15 cellular contexts compared by ENCODE assay signal in genomic region chr6:139152892-139153271, GRCh38. TPM values are rescaled to one million over a fixed set of nuclear protein-coding genes. Genes with fewer than 3 reads are reported as not detected.
A peak's percentile ranks its signal among the peaks of the same experiment; 100 is the strongest.
DNase-seq lines count a peak whose midpoint lies in the region; ATAC-seq and TF ChIP-seq lines count a peak whose summit lies in the region.
"Had no signal": no experiment of that assay in that cellular context is flagged by ENCODE, and none has a peak within 500 bp of the region (broad histone marks: within the 10 kb centered on the region; RNA-seq: fewer than 3 reads in every experiment).

No MANE protein-coding gene starts in this region.

- peak overlapping the region; percentile 50; the same call in 1 of the 2 replicates for H3K18ac ChIP-seq in IMR-90 (ENCODE audit: low read depth, low read length)

- H3K27me3 ChIP-seq in IMR-90 (ENCODE audit: control insufficient read depth, insufficient read depth, low read length): no peaks in the 10 kb centered on the region
- H3K27me3 ChIP-seq: upper lobe of right lung had no signal

- peak overlapping the region; percentile 52; the same call in 1 of the 2 replicates for H3K4me2 ChIP-seq in IMR-90 (ENCODE audit: low read depth, low read length)

- peaks cover 86% of the 10 kb centered on the region for H3K4me1 Mint-ChIP-seq in activated CD4-positive, alpha-beta T cell treated with anti-CD3 and anti-CD28 coated beads, Interleukin-2, amount 10 ng/mL, durations not matched to agents 7 days and 5 days
- H3K4me1 Mint-ChIP-seq in nephron progenitor cell: peaks cover 45% of the 10 kb centered on the region

- ATAC-seq in IMR-90 (ENCODE audit: low read depth) (no peak; the same call in 1 of the 2 replicates), HG03469 (IDR thresholded peaks at IDR 0.05; ENCODE audit: unreplicated experiment) (no peak)
- ATAC-seq: right cardiac atrium, upper lobe of right lung had no signal

- intact Hi-C loops in IMR-90 (cut with micrococcal nuclease): loop anchor here (2.0 kb wide), 1 partner anchor 14 kb away; no protein-coding TSS in a partner anchor

- H3K9ac ChIP-seq in IMR-90 (ENCODE audit: low read depth, low read length): no peak overlapping the region; the same call in 1 of the 2 replicates

- H2BK15ac ChIP-seq in IMR-90 (ENCODE audit: low read depth, low read length): no peak overlapping the region

- no peak overlapping the region for H3K4me3 ChIP-seq in IMR-90 (ENCODE audit: insufficient read depth, low read depth, low read length)
- H3K4me3 ChIP-seq: lung, upper lobe of right lung had no signal

- no peak overlapping the region for H3K56ac ChIP-seq in IMR-90 (ENCODE audit: extremely low read depth, insufficient read depth, low read length)

- H3K36me3 ChIP-seq in IMR-90 (ENCODE audit: control insufficient read depth, insufficient read depth, low read length): no peaks in the 10 kb centered on the region
- H3K36me3 ChIP-seq: upper lobe of right lung had no signal

- peaks cover 8% of the 10 kb centered on the region for H3K9me1 ChIP-seq in IMR-90 (ENCODE audit: insufficient read depth, low read length)

- H3K36me3 Mint-ChIP-seq in activated CD4-positive, alpha-beta T cell treated with anti-CD3 and anti-CD28 coated beads, Interleukin-2, amount 10 ng/mL, durations not matched to agents 7 days and 5 days (ENCODE audit: low read depth): peaks cover 36% of the 10 kb centered on the region
- peaks cover 13% of the 10 kb centered on the region for H3K36me3 Mint-ChIP-seq in nephron progenitor cell (ENCODE audit: low read depth)

- TF ChIP-seq POLR2A in IMR-90 (IDR thresholded peaks at IDR 0.05; ENCODE audit: low read depth, low read length): no peak

- H2BK20ac ChIP-seq in IMR-90 (ENCODE audit: low read depth, low read length): peak overlapping the region; percentile 27

- in situ Hi-C loops in IMR-90 (cut with MboI; ENCODE audit: low sequenced_read_pairs): no loop called here

- dilution Hi-C loops in IMR-90 (cut with HindIII; ENCODE audit: low sequenced_read_pairs, unreplicated experiment): no loop called here

- H2AK5ac ChIP-seq in IMR-90 (ENCODE audit: low read depth, low read length): no peak overlapping the region; the same call in 1 of the 2 replicates

- no peak for DNase-seq in activated CD4-positive, alpha-beta T cell treated with anti-CD3 and anti-CD28 coated beads, Interleukin-2, amount 10 ng/mL, durations not matched to agents 7 days and 5 days
- no peak for DNase-seq in activated CD4-positive, alpha-beta T cell treated with anti-CD3 and anti-CD28 coated beads for 1 hour
- DNase-seq in IMR-90: peak; percentile 28
- DNase-seq in astrocyte of the hippocampus (ENCODE audit: low read depth, low spot score): peak; percentile 75
- DNase-seq in nephron progenitor cell: no peak
- no peak for DNase-seq in LoVo (ENCODE audit: low spot score)
- no peak for DNase-seq in NOMO-1 treated with DMSO at 0.1 percent for 48 hours (lab: John Stamatoyannopoulos, UW; ENCODE audit: unreplicated experiment)
- DNase-seq: activated gamma-delta T cell treated with Interleukin-2 at 50 U/mL for 16 hours; endodermal cell; NCI-H1930; right cardiac atrium; stimulated activated CD4-positive, alpha-beta T cell treated with anti-CD3 and anti-CD28 coated beads, Interleukin-1b, Interleukin-23, amount 100 ng/mL, for 48 hours; upper lobe of right lung had no signal

- H3K23ac ChIP-seq in IMR-90 (ENCODE audit: low read depth, low read length): 0 out of 2 replicates have a peak overlapping the region, but pooled peaks have one; percentile 31

- no peaks in the 10 kb centered on the region for H3K27me3 Mint-ChIP-seq in activated CD4-positive, alpha-beta T cell treated with anti-CD3 and anti-CD28 coated beads, Interleukin-2, amount 10 ng/mL, durations not matched to agents 7 days and 5 days
- peaks cover 7% of the 10 kb centered on the region for H3K27me3 Mint-ChIP-seq in nephron progenitor cell (ENCODE audit: low read depth, poor library complexity)

- TF ChIP-seq RAD21 in IMR-90 (IDR thresholded peaks at IDR 0.05; ENCODE audit: low read length): no peak

- peak overlapping the region; percentile 81 for H3K27ac Mint-ChIP-seq in activated CD4-positive, alpha-beta T cell treated with anti-CD3 and anti-CD28 coated beads, Interleukin-2, amount 10 ng/mL, durations not matched to agents 7 days and 5 days
- H3K27ac Mint-ChIP-seq in nephron progenitor cell: peak overlapping the region; percentile 28
- H3K27ac Mint-ChIP-seq: endodermal cell had no signal

- TF ChIP-seq CTCF in IMR-90 (conservative IDR thresholded peaks at IDR 0.05; ENCODE audit: low read depth, low read length): no peak
- TF ChIP-seq CTCF in nephron progenitor cell (IDR thresholded peaks at IDR 0.05): no peak

- 0 out of 2 replicates have a peak overlapping the region, but pooled peaks have one; percentile 7 for H3K4ac ChIP-seq in IMR-90 (ENCODE audit: low read depth, low read length)

- H3K9me3 Mint-ChIP-seq in activated CD4-positive, alpha-beta T cell treated with anti-CD3 and anti-CD28 coated beads, Interleukin-2, amount 10 ng/mL, durations not matched to agents 7 days and 5 days: peaks cover 2% of the 10 kb centered on the region
- no peaks in the 10 kb centered on the region for H3K9me3 Mint-ChIP-seq in nephron progenitor cell
- H3K9me3 Mint-ChIP-seq: endodermal cell had no signal

- no TSS peak for BruUV-seq in IMR-90 (replicated peaks; lab: Mats Ljungman, UMichigan)

- H2AK9ac ChIP-seq in IMR-90 (replicated peaks; ENCODE audit: low read depth, low read length, poor library complexity): no peak overlapping the region

- H3K27ac ChIP-seq in IMR-90 (ENCODE audit: insufficient read depth, low read length): peak overlapping the region; percentile 56; the same call in 1 of the 2 replicates
- H3K27ac ChIP-seq: upper lobe of right lung had no signal

- no CpG with 5 or more reads among the region's 1 CpG for WGBS in IMR-90 (ENCODE audit: extremely low coverage in 2 of 2, insufficient read length in 1 of 2), 2 experiments

- H3K79me1 ChIP-seq in IMR-90 (ENCODE audit: low read depth in 1 of 2, low read length in 2 of 2): peaks cover 20 to 34% of the 10 kb centered on the region in 2 experiments

- H2BK5ac ChIP-seq in IMR-90 (ENCODE audit: low read depth, low read length, poor library complexity, severe bottlenecking): no peak overlapping the region

- H4K91ac ChIP-seq in IMR-90 (ENCODE audit: insufficient read depth, low read depth, low read length): no peak overlapping the region

- H2AFZ ChIP-seq in IMR-90 (replicated peaks; ENCODE audit: low read length, poor library complexity): no peak overlapping the region

- no peak overlapping the region for H3K4me3 Mint-ChIP-seq in activated CD4-positive, alpha-beta T cell treated with anti-CD3 and anti-CD28 coated beads, Interleukin-2, amount 10 ng/mL, durations not matched to agents 7 days and 5 days
- no peak overlapping the region for H3K4me3 Mint-ChIP-seq in nephron progenitor cell
- H3K4me3 Mint-ChIP-seq: endodermal cell had no signal

- peaks cover 28% of the 10 kb centered on the region; the same call in 1 of the 2 replicates for H4K20me1 ChIP-seq in IMR-90 (ENCODE audit: insufficient read depth, low read length)

- peak overlapping the region; percentile 26; the same call in 1 of the 2 replicates for H3K14ac ChIP-seq in IMR-90 (replicated peaks; ENCODE audit: low read depth, low read length)

- CTCF ChIA-PET in activated CD4-positive, alpha-beta T cell treated with anti-CD3 and anti-CD28 coated beads, Interleukin-2, amount 10 ng/mL, durations not matched to agents 7 days and 5 days (lab: Charles Lee): interaction anchor here (0.6 to 5.0 kb wide), 6 partner anchors 9 to 212 kb away, joined by 3 to 16 read pairs (median 5); no protein-coding TSS in a partner anchor
- CTCF ChIA-PET in IMR-90 (lab: Yijun Ruan, JAX): interaction anchor here (0.6 to 1.7 kb wide), 2 partner anchors 15 to 719 kb away, joined by 3 to 4 read pairs; no protein-coding TSS in a partner anchor

- no peaks in the 10 kb centered on the region for H3K9me3 ChIP-seq in IMR-90 (ENCODE audit: control insufficient read depth, insufficient read depth, low read length)
- H3K9me3 ChIP-seq: upper lobe of right lung had no signal

- H3K4me1 ChIP-seq in IMR-90 (ENCODE audit: control insufficient read depth, insufficient read depth, low read length): peaks cover 27% of the 10 kb centered on the region

- peak overlapping the region; percentile 75; the same call in 1 of the 2 replicates for H4K5ac ChIP-seq in IMR-90 (ENCODE audit: low read depth, low read length)

- H2BK120ac ChIP-seq in IMR-90 (ENCODE audit: low read depth, low read length): peak overlapping the region; percentile 35

- H4K8ac ChIP-seq in IMR-90 (ENCODE audit: low read depth in 2 of 2, low read length in 2 of 2): peak overlapping the region in 1 of 2 experiments; percentile 7; a peak in 1 of 4 replicates

- POLR2A ChIA-PET in activated CD4-positive, alpha-beta T cell treated with anti-CD3 and anti-CD28 coated beads, Interleukin-2, amount 10 ng/mL, durations not matched to agents 7 days and 5 days (lab: Charles Lee): interaction anchor here (0.6 kb wide), 1 partner anchor 25 kb away, joined by 5 read pairs; no protein-coding TSS in a partner anchor
- POLR2A ChIA-PET in IMR-90 (lab: Charles Lee; ENCODE audit: unreplicated experiment): no interaction called here

TF ChIP-seq in IMR-90, 13 proteins besides CTCF, POLR2A, EP300 and RAD21 (continues in another document):
- TF ChIP-seq FOS (IDR thresholded peaks at IDR 0.05; ENCODE audit: low read depth, low read length) (no peak), USF2 (IDR thresholded peaks at IDR 0.05; ENCODE audit: low read depth, low read length) (no peak), MAFK (IDR thresholded peaks at IDR 0.05; ENCODE audit: low read depth, low read length) (no peak), RFX5 (IDR thresholded peaks at IDR 0.05; ENCODE audit: low read depth, low read length) (no peak), CHD1 (IDR thresholded peaks at IDR 0.05; ENCODE audit: low read depth, low read length) (no peak), RCOR1 (IDR thresholded peaks at IDR 0.05; ENCODE audit: insufficient replicate concordance, low read length) (no peak)

RNA-seq across cellular contexts. Expression of gene HECA, which starts 18.0 kb away (rescaled TPM):
- 10 to 100 TPM; 59.2 to 60.1 TPM for total RNA-seq in activated CD4-positive, alpha-beta T cell treated with anti-CD3 and anti-CD28 coated beads, Interleukin-2, amount 10 ng/mL, durations not matched to agents 7 days and 5 days
- 4.3 and 7.2 TPM in 2 replicates for total RNA-seq in IMR-90 (2012; rRNA removed)
- 2.5 and 3.1 TPM in 2 replicates for polyA plus RNA-seq in IMR-90 (2012; rRNA removed)
- polyA plus RNA-seq in IMR-90 (2012; cell fraction: cytosol; rRNA removed): 1.5 and 2.1 TPM in 2 replicates
- polyA plus RNA-seq in IMR-90 (2012; cell fraction: nucleus; rRNA removed; ENCODE audit: low replicate concordance): 0.92 and 1.8 TPM in 2 replicates

Comparison
In these comparisons a context has a peak if more than half of its experiments do, and no peak if none do; other contexts are left out.
1. DNase-seq: peak in IMR-90 (single experiment) and astrocyte of the hippocampus (single experiment); none in activated CD4-positive, alpha-beta T cell treated with anti-CD3 and anti-CD28 coated beads, Interleukin-2, amount 10 ng/mL, durations not matched to agents 7 days and 5 days (single experiment), activated CD4-positive, alpha-beta T cell treated with anti-CD3 and anti-CD28 coated beads for 1 hour (single experiment), nephron progenitor cell (single experiment), LoVo (single experiment) and NOMO-1 treated with DMSO at 0.1 percent for 48 hours (single experiment).